Comparison of ENCODE assay signal across 1 cellular context in the genomic region with DNA sequence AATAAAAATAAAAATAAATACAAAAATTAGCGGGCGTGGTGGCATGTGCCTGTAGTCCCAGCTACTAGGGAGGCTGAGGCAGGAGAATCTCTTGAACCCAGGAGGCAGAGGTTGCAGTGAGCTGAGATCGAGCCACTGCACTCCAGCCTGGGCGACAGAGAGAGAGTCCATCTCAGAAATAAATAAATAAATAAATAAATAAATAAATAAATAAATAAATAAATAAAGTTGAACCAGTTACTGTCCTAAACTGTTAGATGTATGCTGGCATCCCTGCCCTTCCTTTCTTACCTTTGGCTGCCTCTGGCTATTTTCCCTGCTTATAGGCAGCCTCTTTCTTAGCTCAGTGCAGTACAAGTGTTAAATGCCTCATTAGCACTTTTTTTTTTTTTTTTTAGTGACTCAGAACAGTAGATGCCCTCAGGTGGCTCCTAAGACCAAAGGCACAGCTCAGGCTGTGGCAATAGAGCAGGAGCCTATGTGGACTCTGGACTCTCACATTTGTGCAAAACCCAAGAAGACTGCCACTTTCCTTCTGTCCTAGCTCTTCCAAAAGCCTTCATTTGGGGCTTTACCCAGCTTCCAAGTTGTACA.
TF ChIP-seq lines count a peak whose summit lies in the region.

No MANE protein-coding gene starts in this region.

TF ChIP-seq in A549, 52 proteins besides CTCF, POLR2A, EP300 and RAD21:
- peak; percentile 85 for TF ChIP-seq ZC3H11A (IDR thresholded peaks at IDR 0.05)
- peak; percentile 46 for TF ChIP-seq MAFK (IDR thresholded peaks at IDR 0.05; ENCODE audit: partially characterized antibody)
TF ChIP-seq in A549: peak in this region for 2; not testable (repeated sequence) for 50.
